Comparison of ENCODE assay signal across 8 cellular contexts in the genomic region with DNA sequence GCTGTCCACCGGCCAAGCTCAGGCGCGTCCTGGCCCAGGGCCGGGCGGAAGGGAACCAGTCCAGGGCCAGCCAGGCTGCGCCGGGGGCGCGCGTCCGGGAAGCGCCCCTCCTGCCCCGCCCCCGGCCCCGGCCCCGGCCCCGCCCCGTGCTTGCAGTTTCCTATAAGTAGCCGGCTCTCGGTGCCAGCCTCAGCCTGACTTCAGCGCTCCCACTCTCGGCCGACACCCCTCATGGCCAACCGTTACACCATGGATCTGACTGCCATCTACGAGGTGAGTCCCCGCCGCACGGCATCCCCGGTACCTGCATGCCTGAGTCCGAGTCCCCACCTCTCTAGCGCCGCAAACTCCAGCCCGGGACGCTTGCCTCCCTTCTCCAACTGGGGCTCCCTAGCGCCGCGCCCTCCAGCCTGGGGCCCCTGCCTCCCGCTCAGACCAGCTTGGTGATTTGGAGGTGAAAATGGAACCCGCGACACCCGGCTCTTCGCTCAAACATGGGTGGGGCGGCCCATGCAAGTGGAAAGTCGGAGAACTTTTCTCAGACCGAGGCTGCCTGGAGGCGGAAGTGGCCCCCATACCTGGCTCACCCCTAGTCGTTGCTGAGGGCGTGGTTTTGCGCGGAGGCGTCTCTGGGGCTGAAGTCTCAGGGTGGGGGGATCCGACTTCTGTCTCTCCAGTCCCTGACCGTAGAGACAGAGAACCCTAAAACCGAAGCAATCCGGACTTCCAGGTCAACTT. TPM values are rescaled to one million over a fixed set of nuclear protein-coding genes. Genes with fewer than 3 reads are reported as not detected.
DNase-seq lines count a peak whose midpoint lies in the region; ATAC-seq and TF ChIP-seq lines count a peak whose summit lies in the region.

Gene ZFP36, plus strand, starts transcription at position 192 of the 738 bp plus-strand sequence. Its CDS starts 58 bp downstream, at position 250.

- peak; percentile 92 for DNase-seq in CD14-positive monocyte (ENCODE audit: low spot score)
- peak; percentile 91 for DNase-seq in NCI-H345 (lab: John Stamatoyannopoulos, UW)
- peak; percentile 75 to 80 for DNase-seq in activated CD4-positive, alpha-beta T cell treated with anti-CD3 and anti-CD28 coated beads for 24 hours (ENCODE audit: low read depth in 2 of 2)
- DNase-seq in cerebellum (ENCODE audit: low spot score), result peak; percentile 71
- peak; percentile 85 to 86 for DNase-seq in stimulated activated CD4-positive, alpha-beta T cell treated with anti-CD3 and anti-CD28 coated beads, Interleukin-1b, Interleukin-23, amount 100 ng/mL, for 4 hours (ENCODE audit: low read depth in 2 of 2)

- H3K36me3 Mint-ChIP-seq in CD14-positive monocyte, result peaks cover 32 to 47% of the 10 kb centered on the region in 2 donors

- H3K4me3 Mint-ChIP-seq in CD14-positive monocyte, result peak within 1 kb of the TSS; percentile 99 to 100

- intact Hi-C loops in CD14-positive monocyte (cut with micrococcal nuclease), result loop anchor here in 1 of 2 donors (1.0 kb wide), 1 partner anchor 9 kb away; no protein-coding TSS in a partner anchor

- H3K9me3 Mint-ChIP-seq in CD14-positive monocyte, result peaks cover 4 to 27% (median 18%) of the 10 kb centered on the region in 7 donors

- H3K27me3 ChIP-seq in layer of hippocampus (ENCODE audit: control insufficient read depth, insufficient read depth, low read length), result no peaks in the 10 kb centered on the region

- peaks cover 39% of the 10 kb centered on the region for H3K4me1 Mint-ChIP-seq in CD14-positive monocyte

- ATAC-seq in GM21825 (IDR thresholded peaks at IDR 0.05; ENCODE audit: unreplicated experiment), result peak; percentile 10
- no peak for ATAC-seq in HG02970 (IDR thresholded peaks at IDR 0.05; ENCODE audit: low FRiP score, unreplicated experiment)

- peak within 1 kb of the TSS; percentile 98 to 100 (median 100) for H3K27ac Mint-ChIP-seq in CD14-positive monocyte

- H3K27me3 Mint-ChIP-seq in CD14-positive monocyte (ENCODE audit: low read depth in 3 of 3), result peaks cover 0 to 28% (median 5%) of the 10 kb centered on the region in 3 donors

- H3K27ac ChIP-seq in layer of hippocampus (ENCODE audit: low read depth, low read length), result peak within 1 kb of the TSS; percentile 91

- TF ChIP-seq CTCF in CD14-positive monocyte (IDR thresholded peaks at IDR 0.05), result no peak

RNA-seq across cellular contexts. Expression of gene ZFP36, which starts in this region (rescaled TPM):
- polyA plus RNA-seq in CD14-positive monocyte, result 100 to 1,000 TPM; 473 to 632 TPM
- 1.9 TPM for total RNA-seq in cerebellum
